21 cellular contexts compared by ENCODE assay signal in genomic region chr10:64773357-64773756, GRCh38.
"Had no signal": no experiment of that assay in that cellular context is flagged by ENCODE, and none has a peak within 500 bp of the region (broad histone marks: within the 10 kb centered on the region; RNA-seq: fewer than 3 reads in every experiment).

No MANE protein-coding gene starts in this region.

- ATAC-seq: gastroesophageal sphincter; mucosa of descending colon; naive thymus-derived CD8-positive, alpha-beta T cell; psoas muscle had no signal

- H3K4me3 ChIP-seq: dorsolateral prefrontal cortex, esophagus muscularis mucosa, gastroesophageal sphincter, mucosa of descending colon, psoas muscle, stomach, thoracic aorta, transverse colon had no signal

- DNase-seq: cortex of kidney; dorsolateral prefrontal cortex; effector CD8-positive, alpha-beta T cell; glutamatergic neuron; immature natural killer cell; kidney; mucosa of descending colon; naive thymus-derived CD8-positive, alpha-beta T cell; psoas muscle; small intestine; stimulated activated CD4-positive, alpha-beta T cell treated with anti-CD3 and anti-CD28 coated beads, Interleukin-12 subunit alpha, Interleukin-12 subunit beta, amount 100 ng/mL, for 4 hours; stimulated activated naive CD4-positive, alpha-beta T cell; stomach; substantia nigra; transverse colon had no signal

- H3K9me3 ChIP-seq: esophagus muscularis mucosa, gastroesophageal sphincter, mucosa of descending colon, neutrophil, psoas muscle, stomach, thoracic aorta, transverse colon had no signal

- H3K4me3 Mint-ChIP-seq: immature natural killer cell; naive thymus-derived CD8-positive, alpha-beta T cell had no signal

- H3K27me3 ChIP-seq: dorsolateral prefrontal cortex, esophagus muscularis mucosa, gastroesophageal sphincter, neutrophil, stomach, transverse colon had no signal

- H3K4me1 ChIP-seq: esophagus muscularis mucosa, gastroesophageal sphincter, psoas muscle, stomach, transverse colon had no signal

- H3K27ac ChIP-seq: dorsolateral prefrontal cortex, epithelial cell of prostate, esophagus muscularis mucosa, gastroesophageal sphincter, neutrophil, psoas muscle, stomach, thoracic aorta, transverse colon had no signal

- H3K4me1 Mint-ChIP-seq: immature natural killer cell; naive thymus-derived CD8-positive, alpha-beta T cell had no signal

- H3K36me3 ChIP-seq: esophagus muscularis mucosa, gastroesophageal sphincter, neutrophil, stomach, thoracic aorta, transverse colon had no signal

- H3K27me3 Mint-ChIP-seq: naive thymus-derived CD8-positive, alpha-beta T cell had no signal

- H3K27ac Mint-ChIP-seq: immature natural killer cell; naive thymus-derived CD8-positive, alpha-beta T cell had no signal

- H3K36me3 Mint-ChIP-seq: immature natural killer cell; naive thymus-derived CD8-positive, alpha-beta T cell had no signal

- FAIRE-seq: endometrium, kidney, small intestine had no signal
